8 cellular contexts compared by ENCODE assay signal in genomic region chr2:96305091-96305978, GRCh38. TPM values are rescaled to one million over a fixed set of nuclear protein-coding genes. Genes with fewer than 3 reads are reported as not detected.
DNase-seq lines count a peak whose midpoint lies in the region; ATAC-seq and TF ChIP-seq lines count a peak whose summit lies in the region.

Gene SNRNP200 (minus strand): TSS chr2:96305546. CDS start chr2:96305437, 109 bp downstream.

- peak within 1 kb of the TSS; percentile 99 for H3K27ac Mint-ChIP-seq in activated naive CD8-positive, alpha-beta T cell treated with anti-CD3 and anti-CD28 coated beads, Interleukin-2, amount 10 ng/mL, durations not matched to agents 7 days and 5 days

- peak within 1 kb of the TSS in 1 of 2 donors; percentile 70 for H3K27ac ChIP-seq in ovary
- H3K27ac ChIP-seq in thymus (ENCODE audit: low read depth): peak within 1 kb of the TSS; percentile 90

- DNase-seq in NCI-H1436 (lab: John Stamatoyannopoulos, UW): peak; percentile 88
- peak; percentile 85 to 88 for DNase-seq in SW 1271 (lab: John Stamatoyannopoulos, UW)
- peak; percentile 93 for DNase-seq in activated naive CD8-positive, alpha-beta T cell treated with anti-CD3 and anti-CD28 coated beads, Interleukin-2, amount 10 ng/mL, durations not matched to agents 7 days and 5 days
- peak; percentile 94 for DNase-seq in Right ventricle myocardium inferior (ENCODE audit: missing footprints)
- DNase-seq in ovary: peak; percentile 81 to 91 (median 85)

- peaks cover 48% of the 10 kb centered on the region for H3K4me1 Mint-ChIP-seq in activated naive CD8-positive, alpha-beta T cell treated with anti-CD3 and anti-CD28 coated beads, Interleukin-2, amount 10 ng/mL, durations not matched to agents 7 days and 5 days

- H3K4me1 ChIP-seq in ovary (ENCODE audit: insufficient read depth) (peaks cover 8% of the 10 kb centered on the region), thymus (ENCODE audit: control insufficient read depth, insufficient read depth, low read length) (peaks cover 15% of the 10 kb centered on the region)

- peak within 1 kb of the TSS; percentile 100 for H3K4me3 Mint-ChIP-seq in activated naive CD8-positive, alpha-beta T cell treated with anti-CD3 and anti-CD28 coated beads, Interleukin-2, amount 10 ng/mL, durations not matched to agents 7 days and 5 days

- H3K4me3 ChIP-seq in GM12875 (ENCODE audit: low read depth, low read length) (peak within 1 kb of the TSS; percentile 63), ovary (peak within 1 kb of the TSS; percentile 71), thymus (ENCODE audit: low read length) (peak within 1 kb of the TSS; percentile 78)

- TF ChIP-seq POLR2A in ovary (IDR thresholded peaks at IDR 0.05): peak; percentile 82

- H3K9me3 Mint-ChIP-seq in activated naive CD8-positive, alpha-beta T cell treated with anti-CD3 and anti-CD28 coated beads, Interleukin-2, amount 10 ng/mL, durations not matched to agents 7 days and 5 days: no peaks in the 10 kb centered on the region

- ATAC-seq in HG02763 (IDR thresholded peaks at IDR 0.05; ENCODE audit: unreplicated experiment): peak; percentile 95
- peak; percentile 91 for ATAC-seq in activated naive CD8-positive, alpha-beta T cell treated with anti-CD3 and anti-CD28 coated beads, Interleukin-2, amount 10 ng/mL, durations not matched to agents 7 days and 5 days (ENCODE audit: low read depth)
- ATAC-seq in Right ventricle myocardium inferior: peak; percentile 99

- peaks cover 31% of the 10 kb centered on the region for H3K36me3 Mint-ChIP-seq in activated naive CD8-positive, alpha-beta T cell treated with anti-CD3 and anti-CD28 coated beads, Interleukin-2, amount 10 ng/mL, durations not matched to agents 7 days and 5 days

- intact Hi-C loops in Right ventricle myocardium inferior (cut with DNase I) (loop anchor here (2.0 kb wide), 1 partner anchor 203 kb away; no protein-coding TSS in a partner anchor), ovary (cut with DNase I) (loop anchor here in 1 of 4 donors (2.0 kb wide), 1 partner anchor 39 kb away; the partner anchor contains the start of gene CIAO1)

- no peak for TF ChIP-seq EP300 in ovary (IDR thresholded peaks at IDR 0.05)

- POLR2A ChIA-PET in activated naive CD8-positive, alpha-beta T cell treated with anti-CD3 and anti-CD28 coated beads, Interleukin-2, amount 10 ng/mL, durations not matched to agents 7 days and 5 days (lab: Charles Lee): interaction anchor here (0.7 to 3.2 kb wide), 11 partner anchors 11 to 226 kb away, joined by 3 to 96 read pairs (median 5); partner anchors contain the start of genes ITPRIPL1 and NCAPH

- H3K36me3 ChIP-seq in ovary (no peaks in the 10 kb centered on the region), thymus (ENCODE audit: control insufficient read depth, insufficient read depth) (peaks cover 26% of the 10 kb centered on the region)

- 0 to 1% (median 1%) methylated on average over 58 to 61 of the region's 61 CpGs for WGBS in ovary, 3 donors
- under 1% methylated on average over 61 of the region's 61 CpGs for WGBS in thymus

- H3K27me3 ChIP-seq in ovary: no peaks in the 10 kb centered on the region
- no peaks in the 10 kb centered on the region for H3K27me3 ChIP-seq in thymus (ENCODE audit: control insufficient read depth, insufficient read depth)

- H3K9me3 ChIP-seq in ovary (no peaks in the 10 kb centered on the region), thymus (ENCODE audit: control insufficient read depth) (no peaks in the 10 kb centered on the region)

- H3K27me3 Mint-ChIP-seq in activated naive CD8-positive, alpha-beta T cell treated with anti-CD3 and anti-CD28 coated beads, Interleukin-2, amount 10 ng/mL, durations not matched to agents 7 days and 5 days: no peaks in the 10 kb centered on the region

- TF ChIP-seq CTCF in GM12875 (IDR thresholded peaks at IDR 0.05; ENCODE audit: borderline replicate concordance, insufficient read depth, low read depth, low read length) (no peak), ovary (IDR thresholded peaks at IDR 0.05) (peak in 1 of 3 donors; percentile 6)

RNA-seq across cellular contexts. Expression of gene SNRNP200, which starts in this region (rescaled TPM):
- 100 to 1,000 TPM; 194 to 201 TPM for total RNA-seq in activated naive CD8-positive, alpha-beta T cell treated with anti-CD3 and anti-CD28 coated beads, Interleukin-2, amount 10 ng/mL, durations not matched to agents 7 days and 5 days
- total RNA-seq in Right ventricle myocardium inferior (50.9 TPM), ovary (100 to 1,000 TPM in 5 of 7 donors, 10 to 100 TPM in 2; 71.1 to 149 (median 125) TPM)
- polyA plus RNA-seq in ovary (100 to 1,000 TPM in 1 of 2 donors, 10 to 100 TPM in 1; 92.9 to 102 TPM), thymus (105 TPM)
